1 cellular context compared by ENCODE assay signal in genomic region chr1:247322437-247322836, GRCh38.
TF ChIP-seq lines count a peak whose summit lies in the region.

No MANE protein-coding gene starts in this region.

TF ChIP-seq in GM23338, 12 proteins besides CTCF, POLR2A, EP300 and RAD21 (continued from another document):
- TF ChIP-seq, protein P1, sequence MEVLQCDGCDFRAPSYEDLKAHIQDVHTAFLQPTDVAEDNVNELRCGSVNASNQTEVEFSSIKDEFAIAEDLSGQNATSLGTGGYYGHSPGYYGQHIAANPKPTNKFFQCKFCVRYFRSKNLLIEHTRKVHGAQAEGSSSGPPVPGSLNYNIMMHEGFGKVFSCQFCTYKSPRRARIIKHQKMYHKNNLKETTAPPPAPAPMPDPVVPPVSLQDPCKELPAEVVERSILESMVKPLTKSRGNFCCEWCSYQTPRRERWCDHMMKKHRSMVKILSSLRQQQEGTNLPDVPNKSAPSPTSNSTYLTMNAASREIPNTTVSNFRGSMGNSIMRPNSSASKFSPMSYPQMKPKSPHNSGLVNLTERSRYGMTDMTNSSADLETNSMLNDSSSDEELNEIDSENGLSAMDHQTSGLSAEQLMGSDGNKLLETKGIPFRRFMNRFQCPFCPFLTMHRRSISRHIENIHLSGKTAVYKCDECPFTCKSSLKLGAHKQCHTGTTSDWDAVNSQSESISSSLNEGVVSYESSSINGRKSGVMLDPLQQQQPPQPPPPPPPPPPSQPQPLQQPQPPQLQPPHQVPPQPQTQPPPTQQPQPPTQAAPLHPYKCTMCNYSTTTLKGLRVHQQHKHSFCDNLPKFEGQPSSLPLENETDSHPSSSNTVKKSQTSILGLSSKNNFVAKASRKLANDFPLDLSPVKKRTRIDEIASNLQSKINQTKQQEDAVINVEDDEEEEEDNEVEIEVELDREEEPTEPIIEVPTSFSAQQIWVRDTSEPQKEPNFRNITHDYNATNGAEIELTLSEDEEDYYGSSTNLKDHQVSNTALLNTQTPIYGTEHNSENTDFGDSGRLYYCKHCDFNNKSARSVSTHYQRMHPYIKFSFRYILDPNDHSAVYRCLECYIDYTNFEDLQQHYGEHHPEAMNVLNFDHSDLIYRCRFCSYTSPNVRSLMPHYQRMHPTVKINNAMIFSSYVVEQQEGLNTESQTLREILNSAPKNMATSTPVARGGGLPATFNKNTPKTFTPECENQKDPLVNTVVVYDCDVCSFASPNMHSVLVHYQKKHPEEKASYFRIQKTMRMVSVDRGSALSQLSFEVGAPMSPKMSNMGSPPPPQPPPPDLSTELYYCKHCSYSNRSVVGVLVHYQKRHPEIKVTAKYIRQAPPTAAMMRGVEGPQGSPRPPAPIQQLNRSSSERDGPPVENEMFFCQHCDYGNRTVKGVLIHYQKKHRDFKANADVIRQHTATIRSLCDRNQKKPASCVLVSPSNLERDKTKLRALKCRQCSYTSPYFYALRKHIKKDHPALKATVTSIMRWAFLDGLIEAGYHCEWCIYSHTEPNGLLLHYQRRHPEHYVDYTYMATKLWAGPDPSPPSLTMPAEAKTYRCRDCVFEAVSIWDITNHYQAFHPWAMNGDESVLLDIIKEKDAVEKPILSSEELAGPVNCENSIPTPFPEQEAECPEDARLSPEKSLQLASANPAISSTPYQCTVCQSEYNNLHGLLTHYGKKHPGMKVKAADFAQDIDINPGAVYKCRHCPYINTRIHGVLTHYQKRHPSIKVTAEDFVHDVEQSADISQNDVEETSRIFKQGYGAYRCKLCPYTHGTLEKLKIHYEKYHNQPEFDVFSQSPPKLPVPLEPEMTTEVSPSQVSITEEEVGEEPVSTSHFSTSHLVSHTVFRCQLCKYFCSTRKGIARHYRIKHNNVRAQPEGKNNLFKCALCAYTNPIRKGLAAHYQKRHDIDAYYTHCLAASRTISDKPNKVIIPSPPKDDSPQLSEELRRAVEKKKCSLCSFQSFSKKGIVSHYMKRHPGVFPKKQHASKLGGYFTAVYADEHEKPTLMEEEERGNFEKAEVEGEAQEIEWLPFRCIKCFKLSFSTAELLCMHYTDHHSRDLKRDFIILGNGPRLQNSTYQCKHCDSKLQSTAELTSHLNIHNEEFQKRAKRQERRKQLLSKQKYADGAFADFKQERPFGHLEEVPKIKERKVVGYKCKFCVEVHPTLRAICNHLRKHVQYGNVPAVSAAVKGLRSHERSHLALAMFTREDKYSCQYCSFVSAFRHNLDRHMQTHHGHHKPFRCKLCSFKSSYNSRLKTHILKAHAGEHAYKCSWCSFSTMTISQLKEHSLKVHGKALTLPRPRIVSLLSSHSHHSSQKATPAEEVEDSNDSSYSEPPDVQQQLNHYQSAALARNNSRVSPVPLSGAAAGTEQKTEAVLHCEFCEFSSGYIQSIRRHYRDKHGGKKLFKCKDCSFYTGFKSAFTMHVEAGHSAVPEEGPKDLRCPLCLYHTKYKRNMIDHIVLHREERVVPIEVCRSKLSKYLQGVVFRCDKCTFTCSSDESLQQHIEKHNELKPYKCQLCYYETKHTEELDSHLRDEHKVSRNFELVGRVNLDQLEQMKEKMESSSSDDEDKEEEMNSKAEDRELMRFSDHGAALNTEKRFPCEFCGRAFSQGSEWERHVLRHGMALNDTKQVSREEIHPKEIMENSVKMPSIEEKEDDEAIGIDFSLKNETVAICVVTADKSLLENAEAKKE (CRISPR knock-in tag; IDR thresholded peaks at IDR 0.05), result no peak
- no peak for TF ChIP-seq ZNF331 (CRISPR knock-in tag; IDR thresholded peaks at IDR 0.05; ENCODE audit: low read depth)
